Comparison of ENCODE assay signal across 26 cellular contexts in the genomic region with DNA sequence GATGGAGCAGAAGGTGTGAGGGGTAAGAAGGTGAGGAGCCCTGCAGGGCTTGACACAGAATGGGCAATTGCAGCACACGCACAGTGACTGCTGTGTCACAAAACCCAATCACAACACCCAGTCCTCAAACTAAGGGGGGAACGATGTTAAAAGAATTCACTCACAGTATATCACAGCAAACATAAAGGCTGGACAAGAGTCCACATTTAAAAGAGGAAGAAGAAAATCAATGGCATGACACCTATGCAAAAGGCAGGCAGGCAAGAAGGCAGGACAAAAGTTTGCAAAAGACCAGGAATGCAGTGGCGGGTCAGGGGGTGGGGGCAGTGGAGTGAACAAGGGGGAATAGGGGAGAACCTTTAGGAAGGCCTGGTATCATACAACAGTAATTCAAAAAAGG.
"Had no signal": no experiment of that assay in that cellular context is flagged by ENCODE, and none has a peak within 500 bp of the region (broad histone marks: within the 10 kb centered on the region; RNA-seq: fewer than 3 reads in every experiment).

No MANE protein-coding gene starts in this region.

- H3K9me3 ChIP-seq: esophagus muscularis mucosa, gastroesophageal sphincter, neutrophil, pancreas, thyroid gland, vagina had no signal

- H3K4me3 Mint-ChIP-seq: immature natural killer cell; naive thymus-derived CD8-positive, alpha-beta T cell; nephron progenitor cell; stimulated activated effector memory CD8-positive, alpha-beta T cell treated with anti-CD3 and anti-CD28 coated beads, Interleukin-12 subunit alpha, Interleukin-12 subunit beta, amount 100 ng/mL, for 72 hours had no signal

- H3K27me3 ChIP-seq: esophagus muscularis mucosa, foreskin keratinocyte, gastroesophageal sphincter, heart right ventricle, left lung, neutrophil, pancreas, stomach, thyroid gland, vagina had no signal

- H3K36me3 Mint-ChIP-seq: immature natural killer cell; stimulated activated effector memory CD8-positive, alpha-beta T cell treated with anti-CD3 and anti-CD28 coated beads, Interleukin-12 subunit alpha, Interleukin-12 subunit beta, amount 100 ng/mL, for 72 hours had no signal

- DNase-seq: dermis blood vessel endothelial cell; effector memory CD4-positive, alpha-beta T cell; foreskin keratinocyte; heart right ventricle; hypothalamus; immature natural killer cell; islet precursor cell; left lung; mesenchymal stem cell; midbrain; naive thymus-derived CD8-positive, alpha-beta T cell; nephron progenitor cell; pancreas; stimulated activated CD4-positive, alpha-beta T cell treated with anti-CD3 and anti-CD28 coated beads, Interleukin-2, amount 100 ng/mL, for 24 hours; stimulated activated CD4-positive, alpha-beta T cell treated with anti-CD3 and anti-CD28 coated beads, Interleukin-4, amount 100 ng/mL, for 24 hours; stimulated activated naive CD4-positive, alpha-beta T cell treated with Interleukin-2 at 50 U/mL for 16 hours; stomach; thyroid gland; trophoblast cell had no signal

- H3K4me3 ChIP-seq: coronary artery, esophagus muscularis mucosa, gastroesophageal sphincter, heart right ventricle, left lung, pancreas, stomach, thyroid gland, vagina had no signal

- ATAC-seq: foreskin keratinocyte; gastroesophageal sphincter; heart right ventricle; left lung; naive thymus-derived CD8-positive, alpha-beta T cell; pancreas; sciatic nerve; stimulated activated effector memory CD8-positive, alpha-beta T cell treated with anti-CD3 and anti-CD28 coated beads, Interleukin-12 subunit alpha, Interleukin-12 subunit beta, amount 100 ng/mL, for 72 hours had no signal

- H3K36me3 ChIP-seq: neutrophil, pancreas, thyroid gland, vagina had no signal

- H3K27ac Mint-ChIP-seq: immature natural killer cell; naive thymus-derived CD8-positive, alpha-beta T cell; nephron progenitor cell; stimulated activated effector memory CD8-positive, alpha-beta T cell treated with anti-CD3 and anti-CD28 coated beads, Interleukin-12 subunit alpha, Interleukin-12 subunit beta, amount 100 ng/mL, for 72 hours had no signal

- H3K4me1 Mint-ChIP-seq: immature natural killer cell; naive thymus-derived CD8-positive, alpha-beta T cell; nephron progenitor cell; stimulated activated effector memory CD8-positive, alpha-beta T cell treated with anti-CD3 and anti-CD28 coated beads, Interleukin-12 subunit alpha, Interleukin-12 subunit beta, amount 100 ng/mL, for 72 hours had no signal

- H3K4me1 ChIP-seq: esophagus muscularis mucosa, foreskin keratinocyte, gastroesophageal sphincter, heart right ventricle, left lung, pancreas, stomach, thyroid gland, vagina had no signal

- H3K27ac ChIP-seq: coronary artery, esophagus muscularis mucosa, foreskin keratinocyte, gastroesophageal sphincter, heart right ventricle, left lung, neutrophil, pancreas, stomach, thyroid gland, vagina had no signal
